ENCODE assay signal across 9 cellular contexts in genomic region chr7:144437370-144438191, GRCh38. TPM values are rescaled to one million over a fixed set of nuclear protein-coding genes. Genes with fewer than 3 reads are reported as not detected.
DNase-seq lines count a peak whose midpoint lies in the region; ATAC-seq, FAIRE-seq and TF ChIP-seq lines count a peak whose summit lies in the region.
"Had no signal": no experiment of that assay in that cellular context is flagged by ENCODE, and none has a peak within 500 bp of the region (broad histone marks: within the 10 kb centered on the region; RNA-seq: fewer than 3 reads in every experiment).

No MANE protein-coding gene starts in this region.

- H3K9me2 ChIP-seq in SK-N-SH = no peaks in the 10 kb centered on the region

- CTCF ChIA-PET in SK-N-SH (lab: Yijun Ruan, JAX) = interaction anchor here (0.6 to 1.6 kb wide), 8 partner anchors 12 to 289 kb away, joined by 3 to 6 read pairs (median 3); no protein-coding TSS in a partner anchor

- TF ChIP-seq CTCF in SK-N-SH (IDR thresholded peaks at IDR 0.05) (peak; percentile 77), body of pancreas (IDR thresholded peaks at IDR 0.05) (peak; percentile 12 to 61 (median 43)), keratinocyte (optimal IDR thresholded peaks at IDR 0.05 in 1 of 3, IDR thresholded peaks at IDR 0.05 in 1 of 3, conservative IDR thresholded peaks at IDR 0.05 in 1 of 3; ENCODE audit: extremely low read depth in 1 of 3, insufficient read depth in 2 of 3, low read length in 3 of 3) (peak in 2 of 3 experiments; percentile 45 to 66)

- peak; percentile 57 for ATAC-seq in GM19467 (IDR thresholded peaks at IDR 0.05; ENCODE audit: unreplicated experiment)
- ATAC-seq in body of pancreas = no peak
- no peak for ATAC-seq in HG02840 (IDR thresholded peaks at IDR 0.05; ENCODE audit: low FRiP score, unreplicated experiment)

- H3K9ac ChIP-seq in SK-N-SH (no peak overlapping the region), keratinocyte (ENCODE audit: control insufficient read depth, extremely low read depth, insufficient read depth, low read length) (no peak overlapping the region)

- FAIRE-seq in HTR-8/SVneo (lab: Jason Lieb, UNC) (no peak), keratinocyte (lab: Jason Lieb, UNC) (peak; percentile 83)

- H4K20me1 ChIP-seq in SK-N-SH (ENCODE audit: insufficient read depth) (no peaks in the 10 kb centered on the region), keratinocyte (ENCODE audit: control insufficient read depth, extremely low read depth, insufficient read depth, low read length) (no peaks in the 10 kb centered on the region)

- peak; percentile 73 for TF ChIP-seq RAD21 in SK-N-SH (IDR thresholded peaks at IDR 0.05; ENCODE audit: low read length)

- no peaks in the 10 kb centered on the region for H3F3A ChIP-seq in SK-N-SH (replicated peaks; ENCODE audit: insufficient read depth)

- H3K27me3 ChIP-seq in SK-N-SH (ENCODE audit: insufficient read depth) = peaks cover 5% of the 10 kb centered on the region; the same call in 1 of the 2 replicates
- no peaks in the 10 kb centered on the region for H3K27me3 ChIP-seq in body of pancreas
- no peaks in the 10 kb centered on the region for H3K27me3 ChIP-seq in keratinocyte (ENCODE audit: control insufficient read depth, extremely low read depth, insufficient read depth, low read length)

- intact Hi-C loops in body of pancreas (cut with DNase I) = no loop called here

- POLR2A ChIA-PET in SK-N-SH (lab: Yijun Ruan, JAX) = no interaction called here

- dilution Hi-C loops in keratinocyte (cut with MboI; ENCODE audit: extremely low pct_ligation_motif_present, low sequenced_read_pairs) = no loop called here

- H3K4me2 ChIP-seq in SK-N-SH (no peak overlapping the region), keratinocyte (ENCODE audit: control insufficient read depth, extremely low read depth, insufficient read depth, low read depth, low read length) (no peak overlapping the region)

- H3K4me1 ChIP-seq in SK-N-SH (ENCODE audit: control insufficient read depth in 1 of 2, insufficient read depth in 2 of 2, low read depth in 1 of 2, low read length in 1 of 2) (no peaks in the 10 kb centered on the region), body of pancreas (no peaks in the 10 kb centered on the region), keratinocyte (ENCODE audit: control insufficient read depth, extremely low read depth, insufficient read depth, low read length) (no peaks in the 10 kb centered on the region)

- H3K9me3 ChIP-seq in SK-N-SH (no peaks in the 10 kb centered on the region), body of pancreas (no peaks in the 10 kb centered on the region), keratinocyte (ENCODE audit: control insufficient read depth, low read depth, low read length) (no peaks in the 10 kb centered on the region)

- WGBS in SK-N-SH (ENCODE audit: low lambda C conversion rate) = 4% methylated on average over 4 of the region's 4 CpGs
- 76 to 77% methylated on average over 4 of the region's 4 CpGs for WGBS in body of pancreas, 2 donors

- H3K4me3 ChIP-seq in SK-N-SH (ENCODE audit: low read depth in 2 of 2, low read length in 1 of 2) (no peak overlapping the region), body of pancreas (no peak overlapping the region), keratinocyte (ENCODE audit: control insufficient read depth in 2 of 3, extremely low read depth in 1 of 3, insufficient read depth in 2 of 3, low read depth in 1 of 3, low read length in 3 of 3) (no peak overlapping the region)

- no peak for TF ChIP-seq EP300 in SK-N-SH (IDR thresholded peaks at IDR 0.05; ENCODE audit: borderline replicate concordance in 1 of 2, low read depth in 1 of 2, low read length in 1 of 2)

- peak; percentile 61 for DNase-seq in EH (ENCODE audit: low read depth)
- DNase-seq in HTR-8/SVneo (ENCODE audit: insufficient read length, low spot score) = peak; percentile 11
- peak; percentile 26 for DNase-seq in SK-N-SH
- peak; percentile 48 to 74 (median 60) for DNase-seq in body of pancreas
- DNase-seq in keratinocyte (ENCODE audit: low read depth, low spot score) = peak; percentile 38
- DNase-seq in stimulated activated CD4-positive, alpha-beta T cell treated with anti-CD3 and anti-CD28 coated beads, Interleukin-2, amount 100 ng/mL, for 48 hours = peak; percentile 46 to 50

- no peaks in the 10 kb centered on the region for H3K36me3 ChIP-seq in SK-N-SH (replicated peaks in 1 of 2; ENCODE audit: control insufficient read depth in 1 of 2, insufficient read depth in 2 of 2, low read length in 1 of 2)
- H3K36me3 ChIP-seq in body of pancreas (replicated peaks in 1 of 2; ENCODE audit: insufficient read depth in 1 of 2, low read depth in 2 of 2) = no peaks in the 10 kb centered on the region
- H3K36me3 ChIP-seq in keratinocyte (ENCODE audit: control insufficient read depth in 2 of 2, extremely low read depth in 1 of 2, insufficient read depth in 2 of 2, low read length in 2 of 2) = no peaks in the 10 kb centered on the region

- H2AFZ ChIP-seq in SK-N-SH (ENCODE audit: low read depth) (no peak overlapping the region), keratinocyte (ENCODE audit: control insufficient read depth, low read length) (no peak overlapping the region)

- H3K79me2 ChIP-seq in SK-N-SH (ENCODE audit: insufficient read depth) (no peaks in the 10 kb centered on the region), keratinocyte (ENCODE audit: control insufficient read depth, insufficient read depth, low read length) (no peaks in the 10 kb centered on the region)

- TF ChIP-seq POLR2A in body of pancreas (IDR thresholded peaks at IDR 0.05) = no peak

- H3K27ac ChIP-seq in SK-N-SH (ENCODE audit: low read depth in 2 of 2, low read length in 1 of 2) (no peak overlapping the region), body of pancreas (no peak overlapping the region), keratinocyte (ENCODE audit: control insufficient read depth, insufficient read depth, low read length) (no peak overlapping the region)

- no peaks in the 10 kb centered on the region for H3K9me1 ChIP-seq in keratinocyte (ENCODE audit: control insufficient read depth, extremely low read depth, insufficient read depth, low read length)

TF ChIP-seq in SK-N-SH, 30 proteins besides CTCF, POLR2A, EP300 and RAD21:
- TF ChIP-seq REST (IDR thresholded peaks at IDR 0.05; ENCODE audit: low read depth, low read length) = no peak
- peak; percentile 52 for TF ChIP-seq SMC3 (IDR thresholded peaks at IDR 0.05; ENCODE audit: low read depth, low read length)

RNA-seq across cellular contexts. Expression of gene NOBOX, which starts 34.1 kb away (rescaled TPM):
- not detected in 2 replicates for polyA plus RNA-seq in SK-N-SH (2012; rRNA removed)
- polyA plus RNA-seq in SK-N-SH (2012; cell fraction: cytosol; rRNA removed) = not detected in 2 replicates
- polyA plus RNA-seq in SK-N-SH (2012; cell fraction: nucleus; rRNA removed) = not detected in 2 replicates
- not detected for total RNA-seq in body of pancreas
- not detected in 3 replicates for polyA plus RNA-seq in keratinocyte
- polyA plus RNA-seq in keratinocyte (2011; ENCODE audit: low read depth) = not detected
- polyA plus RNA-seq in keratinocyte (2011; cell fraction: cytosol; rRNA removed) = not detected in 2 replicates
- not detected in 2 replicates for polyA plus RNA-seq in keratinocyte (2011; cell fraction: nucleus; rRNA removed)
- polyA plus RNA-seq in keratinocyte (2012; ENCODE audit: low replicate concordance) = not detected in 2 replicates
- not detected in 3 replicates for polyA minus RNA-seq in keratinocyte
- polyA minus RNA-seq in keratinocyte (2011; cell fraction: cytosol; rRNA and poly(A)+ RNA removed) = not detected
- polyA minus RNA-seq in keratinocyte (2011; cell fraction: nucleus; rRNA and poly(A)+ RNA removed) = not detected in 2 replicates
- total RNA-seq: temporal lobe had no signal

Comparison
In these comparisons a context has a peak if more than half of its experiments do, and no peak if none do; other contexts are left out.
1. DNase-seq: peak in every context shown above with its lines; median percentile 61 in EH; 60 in body of pancreas; 48 in stimulated activated CD4-positive, alpha-beta T cell treated with anti-CD3 and anti-CD28 coated beads, Interleukin-2, amount 100 ng/mL, for 48 hours; 38 in keratinocyte; 26 in SK-N-SH; 11 in HTR-8/SVneo.